Comparison of ENCODE assay signal across 8 cellular contexts in genomic region chr12:88646824-88647223, GRCh38.
"Had no signal": no experiment of that assay in that cellular context is flagged by ENCODE, and none has a peak within 500 bp of the region (broad histone marks: within the 10 kb centered on the region; RNA-seq: fewer than 3 reads in every experiment).

No MANE protein-coding gene starts in this region.

- H3K27ac ChIP-seq: GM23248, KMS-11 had no signal

- H3K4me3 ChIP-seq: GM23248, HAP-1 had no signal

- H3K9me3 ChIP-seq: HAP-1 had no signal

- ATAC-seq: HCT116 had no signal

- H3K9ac ChIP-seq: GM23248, KMS-11 had no signal

- H3K4me1 ChIP-seq: HAP-1 had no signal

- DNase-seq: GM23248, GOT3, H7, HFFc6, KBM-7 had no signal

- H2AFZ ChIP-seq: GM23248 had no signal

- H3K4me2 ChIP-seq: KMS-11 had no signal

- H3K36me3 ChIP-seq: HAP-1 had no signal
